In genomic region chr15:54354341-54354740, GRCh38 we compare ENCODE assay signal across 26 cellular contexts.
"Had no signal": no experiment of that assay in that cellular context is flagged by ENCODE, and none has a peak within 500 bp of the region (broad histone marks: within the 10 kb centered on the region; RNA-seq: fewer than 3 reads in every experiment).

No MANE protein-coding gene starts in this region.

- H3K27ac Mint-ChIP-seq: natural killer cell; nephron; neural progenitor cell; stimulated activated effector memory CD8-positive, alpha-beta T cell treated with anti-CD3 and anti-CD28 coated beads, Interleukin-12 subunit alpha, Interleukin-12 subunit beta, amount 100 ng/mL, for 72 hours; stimulated activated naive B cell treated with anti-CD40 and anti-IgM and Interleukin-4, amounts not matched to agents 10 μg/mL and 1 μg/mL and 100 μg/mL, for 72 hours; stimulated activated naive CD8-positive, alpha-beta T cell treated with anti-CD3 and anti-CD28 coated beads, Interleukin-15, Interleukin-2, amounts not matched to agents 100 ng/mL and 50 ng/mL, for 24 hours had no signal

- H3K9me3 ChIP-seq: pancreas, prostate gland, right lobe of liver, sigmoid colon, thyroid gland, tibial nerve, upper lobe of left lung, vagina had no signal

- H3K36me3 Mint-ChIP-seq: natural killer cell; neural progenitor cell; stimulated activated effector memory CD8-positive, alpha-beta T cell treated with anti-CD3 and anti-CD28 coated beads, Interleukin-12 subunit alpha, Interleukin-12 subunit beta, amount 100 ng/mL, for 72 hours; stimulated activated naive B cell treated with anti-CD40 and anti-IgM and Interleukin-4, amounts not matched to agents 10 μg/mL and 1 μg/mL and 100 μg/mL, for 72 hours had no signal

- H3K4me3 ChIP-seq: neural progenitor cell, pancreas, prostate gland, right lobe of liver, sigmoid colon, stomach, thoracic aorta, thyroid gland, tibial nerve, upper lobe of left lung, vagina had no signal

- H3K4me1 ChIP-seq: neural progenitor cell, pancreas, prostate gland, right lobe of liver, sigmoid colon, stomach, thyroid gland, tibial nerve, upper lobe of left lung, vagina had no signal

- DNase-seq: natural killer cell; occipital lobe; pancreas; retina; right cardiac atrium; right lobe of liver; sigmoid colon; small intestine; stimulated activated CD4-positive, alpha-beta T cell treated with anti-CD3 and anti-CD28 coated beads, Interleukin-15, amount 100 ng/mL, for 24 hours; stimulated activated CD4-positive, alpha-beta T cell treated with anti-CD3 and anti-CD28 coated beads, Interleukin-2, amount 100 ng/mL, for 24 hours; stimulated activated CD4-positive, alpha-beta T cell treated with anti-CD3 and anti-CD28 coated beads, Interleukin-2, amount 100 ng/mL, for 48 hours; stimulated activated CD4-positive, alpha-beta T cell treated with anti-CD3 and anti-CD28 coated beads, Interleukin-4, amount 100 ng/mL, for 24 hours; stimulated activated naive B cell treated with anti-CD40 and anti-IgM and Interleukin-4, amounts not matched to agents 10 μg/mL and 1 μg/mL and 100 μg/mL, for 72 hours; stimulated activated naive CD4-positive, alpha-beta T cell treated with Interleukin-2 at 50 U/mL for 16 hours; stomach; thyroid gland; trophoblast cell; upper lobe of left lung had no signal

- H3K27ac ChIP-seq: neural progenitor cell, pancreas, prostate gland, right lobe of liver, sigmoid colon, stomach, thoracic aorta, thyroid gland, tibial nerve, upper lobe of left lung, vagina had no signal

- H3K27me3 Mint-ChIP-seq: stimulated activated naive B cell treated with anti-CD40 and anti-IgM and Interleukin-4, amounts not matched to agents 10 μg/mL and 1 μg/mL and 100 μg/mL, for 72 hours; stimulated activated naive CD8-positive, alpha-beta T cell treated with anti-CD3 and anti-CD28 coated beads, Interleukin-15, Interleukin-2, amounts not matched to agents 100 ng/mL and 50 ng/mL, for 24 hours had no signal

- H3K36me3 ChIP-seq: neural progenitor cell, pancreas, prostate gland, right lobe of liver, sigmoid colon, stomach, thoracic aorta, thyroid gland, tibial nerve, upper lobe of left lung, vagina had no signal

- H3K27me3 ChIP-seq: neural progenitor cell, pancreas, right lobe of liver, sigmoid colon, stomach, thyroid gland, tibial nerve, upper lobe of left lung, vagina had no signal

- H3K4me1 Mint-ChIP-seq: natural killer cell; nephron; neural progenitor cell; stimulated activated effector memory CD8-positive, alpha-beta T cell treated with anti-CD3 and anti-CD28 coated beads, Interleukin-12 subunit alpha, Interleukin-12 subunit beta, amount 100 ng/mL, for 72 hours; stimulated activated naive B cell treated with anti-CD40 and anti-IgM and Interleukin-4, amounts not matched to agents 10 μg/mL and 1 μg/mL and 100 μg/mL, for 72 hours had no signal

- H3K4me3 Mint-ChIP-seq: natural killer cell; nephron; neural progenitor cell; stimulated activated effector memory CD8-positive, alpha-beta T cell treated with anti-CD3 and anti-CD28 coated beads, Interleukin-12 subunit alpha, Interleukin-12 subunit beta, amount 100 ng/mL, for 72 hours; stimulated activated naive B cell treated with anti-CD40 and anti-IgM and Interleukin-4, amounts not matched to agents 10 μg/mL and 1 μg/mL and 100 μg/mL, for 72 hours; stimulated activated naive CD8-positive, alpha-beta T cell treated with anti-CD3 and anti-CD28 coated beads, Interleukin-15, Interleukin-2, amounts not matched to agents 100 ng/mL and 50 ng/mL, for 24 hours had no signal
